13 cellular contexts compared by ENCODE assay signal in the genomic region with DNA sequence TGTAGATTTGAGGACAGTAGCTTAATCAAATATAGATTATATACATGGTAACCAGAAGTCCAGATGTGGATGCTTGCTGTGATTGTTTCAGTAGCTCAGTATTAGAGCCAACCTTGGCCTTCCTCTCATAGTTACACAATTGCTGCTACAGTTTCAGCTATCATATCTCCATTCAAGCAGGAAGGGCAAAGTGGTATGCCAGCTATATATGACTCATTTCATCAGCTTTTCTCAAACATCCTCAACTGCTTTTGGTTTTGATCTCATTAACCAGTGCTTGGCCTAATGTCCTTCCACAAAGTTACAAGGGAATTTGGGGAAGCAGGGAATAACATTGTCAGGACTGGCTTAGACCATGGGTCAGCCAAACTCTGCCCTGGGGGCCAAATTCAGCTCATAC.
A peak's percentile ranks its signal among the peaks of the same experiment; 100 is the strongest.
DNase-seq lines count a peak whose midpoint lies in the region; ATAC-seq, FAIRE-seq and TF ChIP-seq lines count a peak whose summit lies in the region.
"Had no signal": no experiment of that assay in that cellular context is flagged by ENCODE, and none has a peak within 500 bp of the region (broad histone marks: within the 10 kb centered on the region; RNA-seq: fewer than 3 reads in every experiment).

No MANE protein-coding gene starts in this region.

- no peaks in the 10 kb centered on the region for H3K9me3 ChIP-seq in left lung
- H3K9me3 ChIP-seq: heart left ventricle, upper lobe of right lung had no signal

- TF ChIP-seq CTCF in AG10803 (conservative IDR thresholded peaks at IDR 0.05; ENCODE audit: low read length) (no peak), left lung (IDR thresholded peaks at IDR 0.05) (no peak)

- H3K27me3 ChIP-seq in left lung: no peaks in the 10 kb centered on the region
- H3K27me3 ChIP-seq: heart left ventricle, upper lobe of right lung had no signal

- ATAC-seq in GM19035 (IDR thresholded peaks at IDR 0.05; ENCODE audit: unreplicated experiment): peak; percentile 52
- no peak for ATAC-seq in left lung
- ATAC-seq: upper lobe of right lung had no signal

- H3K4me3 ChIP-seq in AG10803 (ENCODE audit: low read length) (no peak overlapping the region), left lung (no peak overlapping the region)
- H3K4me3 ChIP-seq: heart left ventricle, skin epidermis, upper lobe of right lung had no signal

- peak; percentile 73 for DNase-seq in AG10803 (ENCODE audit: low read depth)
- peak; percentile 17 for DNase-seq in HTR-8/SVneo (ENCODE audit: insufficient read length, low spot score)
- DNase-seq in fibroblast of the conjunctiva (ENCODE audit: low read depth): peak; percentile 41
- DNase-seq in left lung: no peak
- no peak for DNase-seq in islet precursor cell
- no peak for DNase-seq in KG1 (lab: John Stamatoyannopoulos, UW)
- DNase-seq in NCI-H524 treated with DMSO at 0.1 percent for 48 hours (lab: John Stamatoyannopoulos, UW): no peak
- DNase-seq: activated CD8-positive, alpha-beta memory T cell treated with anti-CD3 and anti-CD28 coated beads, Interleukin-2, amount 50 U/mL, for 48 hours; heart left ventricle; upper lobe of right lung had no signal

- H3K4me1 ChIP-seq in left lung: no peaks in the 10 kb centered on the region
- H3K4me1 ChIP-seq: upper lobe of right lung had no signal

- FAIRE-seq in HTR-8/SVneo (lab: Jason Lieb, UNC): no peak
- FAIRE-seq: G401.6 had no signal

- H3K27ac ChIP-seq in left lung: no peak overlapping the region
- H3K27ac ChIP-seq: heart left ventricle, skin epidermis, upper lobe of right lung had no signal

- no peaks in the 10 kb centered on the region for H3K36me3 ChIP-seq in left lung
- H3K36me3 ChIP-seq: upper lobe of right lung had no signal

- intact Hi-C loops in left lung (cut with DNase I): no loop called here

Comparison
In these comparisons a context has a peak if more than half of its experiments do, and no peak if none do; other contexts are left out.
1. DNase-seq: peak in AG10803 (single experiment), HTR-8/SVneo (single experiment) and fibroblast of the conjunctiva (single experiment); none in left lung (0 of 2), islet precursor cell (single experiment), KG1 (single experiment) and NCI-H524 treated with DMSO at 0.1 percent for 48 hours (single experiment).